Comparison of ENCODE assay signal across 9 cellular contexts in genomic region chr9:98121096-98121495, GRCh38. TPM values are rescaled to one million over a fixed set of nuclear protein-coding genes. Genes with fewer than 3 reads are reported as not detected.
DNase-seq lines count a peak whose midpoint lies in the region; ATAC-seq and TF ChIP-seq lines count a peak whose summit lies in the region.
"Had no signal": no experiment of that assay in that cellular context is flagged by ENCODE, and none has a peak within 500 bp of the region (broad histone marks: within the 10 kb centered on the region; RNA-seq: fewer than 3 reads in every experiment).

No MANE protein-coding gene starts in this region.

- H3K4me1 ChIP-seq in DOHH2 (ENCODE audit: control insufficient read depth, low read length): peaks cover 67% of the 10 kb centered on the region
- H3K4me1 ChIP-seq in colonic mucosa: peaks cover 4% of the 10 kb centered on the region

- H3K9me3 ChIP-seq in DOHH2 (ENCODE audit: control insufficient read depth, insufficient read depth, low read length) (no peaks in the 10 kb centered on the region), colonic mucosa (no peaks in the 10 kb centered on the region)
- H3K9me3 ChIP-seq: sigmoid colon had no signal

- no peak for ATAC-seq in HG03354 (IDR thresholded peaks at IDR 0.05; ENCODE audit: poor library complexity, severe bottlenecking, unreplicated experiment)

- H3K4me2 ChIP-seq in DOHH2 (ENCODE audit: low read length): peak overlapping the region; percentile 84

- H3K4me3 ChIP-seq in DOHH2 (ENCODE audit: low read length) (peak overlapping the region; percentile 60), colonic mucosa (no peak overlapping the region)
- H3K4me3 ChIP-seq: sigmoid colon had no signal

- H3K27ac ChIP-seq in DOHH2 (ENCODE audit: low read depth, low read length) (peak overlapping the region; percentile 30), colonic mucosa (peak overlapping the region; percentile 96)

- peaks cover 24% of the 10 kb centered on the region for H3K79me2 ChIP-seq in DOHH2 (ENCODE audit: control insufficient read depth, low read length)

- H3F3A ChIP-seq in DOHH2 (ENCODE audit: control insufficient read depth, insufficient read depth): peaks cover 3% of the 10 kb centered on the region; the same call in 1 of the 2 replicates

- intact Hi-C loops in colonic mucosa (cut with DNase I): no loop called here

- no peaks in the 10 kb centered on the region for H4K20me1 ChIP-seq in DOHH2 (ENCODE audit: control insufficient read depth, insufficient read depth, low read depth, low read length)

- TF ChIP-seq CTCF in DOHH2 (IDR thresholded peaks at IDR 0.05; ENCODE audit: low read depth, low read length, poor library complexity, severe bottlenecking): no peak
- TF ChIP-seq CTCF in colonic mucosa (IDR thresholded peaks at IDR 0.05): no peak

- no peaks in the 10 kb centered on the region for H3K9me2 ChIP-seq in DOHH2 (replicated peaks; ENCODE audit: control insufficient read depth, low read length)

- peaks cover 11% of the 10 kb centered on the region for H3K36me3 ChIP-seq in DOHH2 (ENCODE audit: control insufficient read depth, low read length)
- no peaks in the 10 kb centered on the region for H3K36me3 ChIP-seq in colonic mucosa
- H3K36me3 ChIP-seq: sigmoid colon had no signal

- DNase-seq in NCI-H69 (lab: John Stamatoyannopoulos, UW): peak; percentile 83
- peak; percentile 80 for DNase-seq in colonic mucosa
- DNase-seq in renal cortical epithelial cell (ENCODE audit: low read depth): peak; percentile 58
- DNase-seq in UCSD-AML1 (lab: John Stamatoyannopoulos, UW; ENCODE audit: unreplicated experiment): no peak
- DNase-seq in GM19238 (ENCODE audit: insufficient read length, low spot score): no peak
- DNase-seq: MV-4-11, sigmoid colon had no signal

- H3K9ac ChIP-seq in colonic mucosa (ENCODE audit: low read depth in 2 of 2, low read length in 2 of 2): no peak overlapping the region

- no peaks in the 10 kb centered on the region for H3K27me3 ChIP-seq in DOHH2 (ENCODE audit: control insufficient read depth, low read length)
- H3K27me3 ChIP-seq in colonic mucosa: no peaks in the 10 kb centered on the region
- H3K27me3 ChIP-seq: sigmoid colon had no signal

RNA-seq across cellular contexts. Expression of gene TRIM14, which starts 2.1 kb away (rescaled TPM):
- total RNA-seq in colonic mucosa (10 to 100 TPM; 44.6 to 62.0 TPM), renal cortical epithelial cell (5.2 and 11.3 TPM in 2 replicates)

Comparison
In these comparisons a context has a peak if more than half of its experiments do, and no peak if none do; other contexts are left out.
1. DNase-seq: peak in NCI-H69 (single experiment), colonic mucosa (single experiment) and renal cortical epithelial cell (single experiment); none in UCSD-AML1 (single experiment) and GM19238 (single experiment).